ENCODE assay signal across 26 cellular contexts in genomic region chr11:95536049-95536448, GRCh38.
DNase-seq lines count a peak whose midpoint lies in the region; FAIRE-seq and TF ChIP-seq lines count a peak whose summit lies in the region.
"Had no signal": no experiment of that assay in that cellular context is flagged by ENCODE, and none has a peak within 500 bp of the region (broad histone marks: within the 10 kb centered on the region; RNA-seq: fewer than 3 reads in every experiment).

No MANE protein-coding gene starts in this region.

- peaks cover 13% of the 10 kb centered on the region for H3K36me3 Mint-ChIP-seq in activated CD4-positive, alpha-beta T cell treated with anti-CD3 and anti-CD28 coated beads, Interleukin-2, amount 10 ng/mL, durations not matched to agents 24 days and 14 days (ENCODE audit: low read depth)

- H3F3A ChIP-seq in smooth muscle cell (ENCODE audit: low read depth), result no peaks in the 10 kb centered on the region

- H3K27me3 ChIP-seq in fibroblast of lung (ENCODE audit: control insufficient read depth, insufficient read depth, low read length) (no peaks in the 10 kb centered on the region), smooth muscle cell (ENCODE audit: low read depth) (no peaks in the 10 kb centered on the region), BE2C (no peaks in the 10 kb centered on the region)

- H4K20me1 ChIP-seq in fibroblast of lung (ENCODE audit: control insufficient read depth, extremely low read depth, insufficient read depth, low read length) (no peaks in the 10 kb centered on the region), smooth muscle cell (ENCODE audit: low read depth) (no peaks in the 10 kb centered on the region)

- H3K9me3 ChIP-seq in fibroblast of lung (ENCODE audit: control insufficient read depth, insufficient read depth, low read depth, low read length) (no peaks in the 10 kb centered on the region), smooth muscle cell (replicated peaks; ENCODE audit: low read depth) (no peaks in the 10 kb centered on the region), BE2C (no peaks in the 10 kb centered on the region)
- H3K9me3 ChIP-seq: SK-N-SH had no signal

- H3K79me2 ChIP-seq in fibroblast of lung (ENCODE audit: control insufficient read depth, insufficient read depth, low read length) (no peaks in the 10 kb centered on the region), smooth muscle cell (ENCODE audit: low read depth) (no peaks in the 10 kb centered on the region)

- H3K27ac ChIP-seq in fibroblast of lung (ENCODE audit: insufficient read depth, low read length) (no peak overlapping the region), smooth muscle cell (ENCODE audit: low read depth) (no peak overlapping the region)

- H3K4me1 ChIP-seq in fibroblast of lung (ENCODE audit: control insufficient read depth, extremely low read depth, insufficient read depth, low read length), result no peaks in the 10 kb centered on the region
- no peaks in the 10 kb centered on the region for H3K4me1 ChIP-seq in smooth muscle cell (ENCODE audit: low read depth)
- H3K4me1 ChIP-seq in BE2C, result 0 out of 2 replicates have a peak, but pooled peaks cover 5% of the 10 kb centered on the region

- H3K9ac ChIP-seq in fibroblast of lung (ENCODE audit: insufficient read depth, low read length) (no peak overlapping the region), smooth muscle cell (ENCODE audit: low read depth) (no peak overlapping the region)
- H3K9ac ChIP-seq: SK-N-SH had no signal

- H3K4me3 Mint-ChIP-seq in activated CD4-positive, alpha-beta T cell treated with anti-CD3 and anti-CD28 coated beads, Interleukin-2, amount 10 ng/mL, durations not matched to agents 24 days and 14 days, result no peak overlapping the region
- H3K4me3 Mint-ChIP-seq: GM23338, H9, HFFc6, IgD-negative memory B cell had no signal

- H3K9me3 Mint-ChIP-seq in activated CD4-positive, alpha-beta T cell treated with anti-CD3 and anti-CD28 coated beads, Interleukin-2, amount 10 ng/mL, durations not matched to agents 24 days and 14 days, result peaks cover 35% of the 10 kb centered on the region
- H3K9me3 Mint-ChIP-seq: GM23338, H9 had no signal

- H3K36me3 ChIP-seq in fibroblast of lung (ENCODE audit: control insufficient read depth, insufficient read depth, low read length), result no peaks in the 10 kb centered on the region
- no peaks in the 10 kb centered on the region for H3K36me3 ChIP-seq in smooth muscle cell (ENCODE audit: low read depth)
- no peaks in the 10 kb centered on the region for H3K36me3 ChIP-seq in BE2C

- H3K27ac Mint-ChIP-seq in activated CD4-positive, alpha-beta T cell treated with anti-CD3 and anti-CD28 coated beads, Interleukin-2, amount 10 ng/mL, durations not matched to agents 24 days and 14 days, result no peak overlapping the region
- H3K27ac Mint-ChIP-seq: GM23338, H9, HFFc6, IgD-negative memory B cell had no signal

- H3K27me3 Mint-ChIP-seq in activated CD4-positive, alpha-beta T cell treated with anti-CD3 and anti-CD28 coated beads, Interleukin-2, amount 10 ng/mL, durations not matched to agents 24 days and 14 days, result no peaks in the 10 kb centered on the region

- H3K4me2 ChIP-seq in fibroblast of lung (ENCODE audit: extremely low read depth, insufficient read depth, low read length) (no peak overlapping the region), smooth muscle cell (no peak overlapping the region)
- H3K4me2 ChIP-seq: GM23338, SK-N-SH had no signal

- DNase-seq in HTR-8/SVneo (ENCODE audit: insufficient read length, low spot score) (no peak), astrocyte of the hippocampus (ENCODE audit: low read depth, low spot score) (peak; percentile 54), fibroblast of lung (ENCODE audit: low read depth in 2 of 2) (peak; percentile 54 to 59), smooth muscle cell (lab: John Stamatoyannopoulos, UW; ENCODE audit: unreplicated experiment) (no peak), NCI-H1436 treated with DMSO at 0.1 percent for 48 hours (lab: John Stamatoyannopoulos, UW) (no peak), BE2C (no peak), NCI-H2107 (lab: John Stamatoyannopoulos, UW) (no peak)
- DNase-seq in activated CD4-positive, alpha-beta T cell treated with anti-CD3 and anti-CD28 coated beads, Interleukin-2, amount 10 ng/mL, durations not matched to agents 24 days and 14 days, result no peak
- DNase-seq: Calu3; DMS153; DND-41; H9; HFFc6; NCI-H1092; NCI-H1417 treated with DMSO at 0.1 percent for 48 hours; NCI-H187; NCI-H2081 treated with DMSO at 0.1 percent for 48 hours; NCI-H345; NCI-H524; NCI-H774; NK-92 treated with Interleukin-12 subunit alpha and Interleukin-12 subunit beta, amount 100 ng/mL, for 24 hours; PC-3; SK-N-SH had no signal

- H3K4me1 Mint-ChIP-seq in activated CD4-positive, alpha-beta T cell treated with anti-CD3 and anti-CD28 coated beads, Interleukin-2, amount 10 ng/mL, durations not matched to agents 24 days and 14 days, result peaks cover 20% of the 10 kb centered on the region
- H3K4me1 Mint-ChIP-seq: GM23338, H9, IgD-negative memory B cell had no signal

- intact Hi-C loops in activated CD4-positive, alpha-beta T cell treated with anti-CD3 and anti-CD28 coated beads, Interleukin-2, amount 10 ng/mL, durations not matched to agents 24 days and 14 days (cut with micrococcal nuclease), result no loop called here

- H3K4me3 ChIP-seq in fibroblast of lung (replicated peaks in 1 of 4; ENCODE audit: control extremely low read depth in 1 of 4, insufficient read depth in 1 of 4, low read depth in 3 of 4, low read length in 4 of 4), result no peak overlapping the region
- H3K4me3 ChIP-seq in smooth muscle cell, result no peak overlapping the region
- no peak overlapping the region for H3K4me3 ChIP-seq in BE2C (ENCODE audit: low read depth, low read length)
- H3K4me3 ChIP-seq: GM23338 had no signal

- 66% methylated on average over 2 of the region's 2 CpGs for WGBS in smooth muscle cell (ENCODE audit: low lambda C conversion rate)

- FAIRE-seq in HTR-8/SVneo (lab: Jason Lieb, UNC), result peak; percentile 40
- FAIRE-seq: GM18507 had no signal

- TF ChIP-seq CTCF in fibroblast of lung (conservative IDR thresholded peaks at IDR 0.05 in 1 of 2, IDR thresholded peaks at IDR 0.05 in 1 of 2; ENCODE audit: low read depth in 1 of 2, low read length in 2 of 2), result no peak
- TF ChIP-seq CTCF in smooth muscle cell (IDR thresholded peaks at IDR 0.05; ENCODE audit: borderline replicate concordance, insufficient read depth, poor library complexity, severe bottlenecking), result no peak
- TF ChIP-seq CTCF in BE2C (IDR thresholded peaks at IDR 0.05; ENCODE audit: low read depth, low read length), result no peak

- H2AFZ ChIP-seq in fibroblast of lung (ENCODE audit: low read length) (no peak overlapping the region), smooth muscle cell (ENCODE audit: low read depth) (peak overlapping the region; percentile 40)
- H2AFZ ChIP-seq: GM23338 had no signal

Comparison
In these comparisons a context has a peak if more than half of its experiments do, and no peak if none do; other contexts are left out.
1. DNase-seq: peak in astrocyte of the hippocampus (single experiment) and fibroblast of lung (2 of 2); none in HTR-8/SVneo (single experiment), smooth muscle cell (single experiment), NCI-H1436 treated with DMSO at 0.1 percent for 48 hours (single experiment), BE2C (single experiment), activated CD4-positive, alpha-beta T cell treated with anti-CD3 and anti-CD28 coated beads, Interleukin-2, amount 10 ng/mL, durations not matched to agents 24 days and 14 days (single experiment) and NCI-H2107 (single experiment).